ENCODE assay signal across 33 cellular contexts in genomic region chr2:58655152-58655551, GRCh38.
DNase-seq lines count a peak whose midpoint lies in the region; FAIRE-seq and TF ChIP-seq lines count a peak whose summit lies in the region.
"Had no signal": no experiment of that assay in that cellular context is flagged by ENCODE, and none has a peak within 500 bp of the region (broad histone marks: within the 10 kb centered on the region; RNA-seq: fewer than 3 reads in every experiment).

No MANE protein-coding gene starts in this region.

- no peaks in the 10 kb centered on the region for H3K27me3 ChIP-seq in neural cell (ENCODE audit: insufficient read depth, low read depth, low read length)
- no peaks in the 10 kb centered on the region for H3K27me3 ChIP-seq in small intestine (ENCODE audit: control insufficient read depth in 2 of 2, insufficient read depth in 2 of 2, low read length in 2 of 2)
- H3K27me3 ChIP-seq in MM.1S (replicated peaks; ENCODE audit: insufficient read depth, low read length) = no peaks in the 10 kb centered on the region
- H3K27me3 ChIP-seq: BE2C; BLaER1; BLaER1 treated with 17β-estradiol and CSF1 and Interleukin-3, amounts not matched to agents 10 nM and 100 nM had no signal

- H4K20me1 ChIP-seq in neural cell (ENCODE audit: insufficient read depth) (no peaks in the 10 kb centered on the region), MM.1S (ENCODE audit: insufficient read depth, low read length) (no peaks in the 10 kb centered on the region)
- H4K20me1 ChIP-seq: BLaER1; BLaER1 treated with 17β-estradiol and CSF1 and Interleukin-3, amounts not matched to agents 10 nM and 100 nM had no signal

- H3K36me3 ChIP-seq in neural cell (ENCODE audit: insufficient read depth, low read length) = no peaks in the 10 kb centered on the region
- H3K36me3 ChIP-seq in small intestine (ENCODE audit: control insufficient read depth in 2 of 2, insufficient read depth in 2 of 2, low read length in 2 of 2) = no peaks in the 10 kb centered on the region
- H3K36me3 ChIP-seq in MM.1S (replicated peaks; ENCODE audit: insufficient read depth, low read length) = no peaks in the 10 kb centered on the region
- H3K36me3 ChIP-seq: BE2C; BLaER1; BLaER1 treated with 17β-estradiol and CSF1 and Interleukin-3, amounts not matched to agents 10 nM and 100 nM had no signal

- H2AFZ ChIP-seq in neural cell (ENCODE audit: low read depth, low read length) (no peak overlapping the region), MM.1S (ENCODE audit: low read length) (no peak overlapping the region)

- TF ChIP-seq EP300 in neural cell (conservative IDR thresholded peaks at IDR 0.05; ENCODE audit: poor library complexity, severe bottlenecking) = peak; percentile 73

- no peak overlapping the region for H3K9ac ChIP-seq in neural cell (ENCODE audit: low read length)
- no peak overlapping the region for H3K9ac ChIP-seq in MM.1S (ENCODE audit: low read length)
- H3K9ac ChIP-seq: BLaER1; BLaER1 treated with 17β-estradiol and CSF1 and Interleukin-3, amounts not matched to agents 10 nM and 100 nM had no signal

- H3K9me2 ChIP-seq in neural cell (ENCODE audit: insufficient read depth, low read length) (no peaks in the 10 kb centered on the region), MM.1S (replicated peaks; ENCODE audit: insufficient read depth, low read length) (no peaks in the 10 kb centered on the region)

- H3K4me3 ChIP-seq in neural cell (ENCODE audit: low read length) (no peak overlapping the region), small intestine (ENCODE audit: low read depth in 1 of 2, low read length in 2 of 2) (no peak overlapping the region), MM.1S (ENCODE audit: low read length) (no peak overlapping the region)
- H3K4me3 ChIP-seq: A549; BLaER1; BLaER1 treated with 17β-estradiol and CSF1 and Interleukin-3, amounts not matched to agents 10 nM and 100 nM had no signal

- no peaks in the 10 kb centered on the region for H3K4me1 ChIP-seq in small intestine (ENCODE audit: control insufficient read depth in 2 of 2, insufficient read depth in 1 of 2, low read depth in 1 of 2, low read length in 1 of 2)
- no peaks in the 10 kb centered on the region for H3K4me1 ChIP-seq in MM.1S (ENCODE audit: low read length)
- H3K4me1 ChIP-seq: A549; BE2C; BLaER1; BLaER1 treated with 17β-estradiol and CSF1 and Interleukin-3, amounts not matched to agents 10 nM and 100 nM had no signal

- no peak for TF ChIP-seq RAD21 in neural cell (conservative IDR thresholded peaks at IDR 0.05)

- no peaks in the 10 kb centered on the region for H3F3A ChIP-seq in neural cell (ENCODE audit: insufficient read depth, low read length, poor library complexity, severe bottlenecking)
- H3F3A ChIP-seq in MM.1S (ENCODE audit: insufficient read depth, low read length) = no peaks in the 10 kb centered on the region

- H3K9me3 ChIP-seq in neural cell (ENCODE audit: low read length) = no peaks in the 10 kb centered on the region
- no peaks in the 10 kb centered on the region for H3K9me3 ChIP-seq in small intestine (ENCODE audit: control insufficient read depth, low read depth)
- H3K9me3 ChIP-seq in MM.1S (replicated peaks; ENCODE audit: insufficient read depth, low read length) = no peaks in the 10 kb centered on the region
- H3K9me3 ChIP-seq: A549; BE2C; BLaER1; BLaER1 treated with 17β-estradiol and CSF1 and Interleukin-3, amounts not matched to agents 10 nM and 100 nM; Caco-2 had no signal

- H3K27ac ChIP-seq in neural cell (ENCODE audit: low read length) (peak overlapping the region; percentile 28), small intestine (ENCODE audit: low read depth in 1 of 2, low read length in 1 of 2) (no peak overlapping the region), MM.1S (ENCODE audit: low read length) (no peak overlapping the region)
- H3K27ac ChIP-seq: 22Rv1; A549; BLaER1; BLaER1 treated with 17β-estradiol and CSF1 and Interleukin-3, amounts not matched to agents 10 nM and 100 nM; C4-2B had no signal

- H3K4me2 ChIP-seq in neural cell (ENCODE audit: low read length) (no peak overlapping the region), MM.1S (ENCODE audit: low read depth, low read length) (no peak overlapping the region)
- H3K4me2 ChIP-seq: A549; BLaER1; BLaER1 treated with 17β-estradiol and CSF1 and Interleukin-3, amounts not matched to agents 10 nM and 100 nM had no signal

- no peaks in the 10 kb centered on the region for H3K79me2 ChIP-seq in neural cell (replicated peaks; ENCODE audit: insufficient read depth, low read length)
- H3K79me2 ChIP-seq in MM.1S (ENCODE audit: low read length) = no peaks in the 10 kb centered on the region

- no peak for TF ChIP-seq CTCF in neural cell (IDR thresholded peaks at IDR 0.05; ENCODE audit: poor library complexity, severe bottlenecking)
- no peak for TF ChIP-seq CTCF in MM.1S (IDR thresholded peaks at IDR 0.05; ENCODE audit: low read length)

- DNase-seq in small intestine (no peak), GM19238 (ENCODE audit: insufficient read length, low spot score) (no peak), RPMI8226 (no peak), MM.1S (no peak)
- DNase-seq: 8988T; ACHN; AML-193; BE2C; C1 segment of cervical spinal cord; Caco-2; Calu3; CD4-positive, alpha-beta memory T cell; CD4-positive, alpha-beta T cell; CD4-positive, CD25-positive, alpha-beta regulatory T cell; CD8-positive, alpha-beta memory T cell; CD8-positive, alpha-beta T cell; COR-L47; DMS 273 treated with DMSO at 0.1 percent for 48 hours; DMS153; DMS53; DMS79; DMS79 treated with DMSO at 0.1 percent for 48 hours; DND-41; EL had no signal

- FAIRE-seq in G401.6 (lab: Jason Lieb, UNC) = peak; percentile 92
- FAIRE-seq in small intestine (lab: Jason Lieb, UNC) = peak; percentile 19
- FAIRE-seq: A204.1, D721Med had no signal

TF ChIP-seq in neural cell, 6 proteins besides CTCF, POLR2A, EP300 and RAD21:
- TF ChIP-seq TAF1 (IDR thresholded peaks at IDR 0.05; ENCODE audit: low read depth) (no peak), SMC3 (conservative IDR thresholded peaks at IDR 0.05; ENCODE audit: poor library complexity) (no peak), MXI1 (conservative IDR thresholded peaks at IDR 0.05; ENCODE audit: poor library complexity, severe bottlenecking) (no peak), REST (IDR thresholded peaks at IDR 0.05; ENCODE audit: borderline replicate concordance) (no peak), EZH2 (IDR thresholded peaks at IDR 0.05; ENCODE audit: borderline replicate concordance, insufficient read depth, low read length, poor library complexity, severe bottlenecking) (no peak), POLR2AphosphoS5 (IDR thresholded peaks at IDR 0.05) (peak; percentile 67)
